1 cellular context compared by ENCODE assay signal in the genomic region with DNA sequence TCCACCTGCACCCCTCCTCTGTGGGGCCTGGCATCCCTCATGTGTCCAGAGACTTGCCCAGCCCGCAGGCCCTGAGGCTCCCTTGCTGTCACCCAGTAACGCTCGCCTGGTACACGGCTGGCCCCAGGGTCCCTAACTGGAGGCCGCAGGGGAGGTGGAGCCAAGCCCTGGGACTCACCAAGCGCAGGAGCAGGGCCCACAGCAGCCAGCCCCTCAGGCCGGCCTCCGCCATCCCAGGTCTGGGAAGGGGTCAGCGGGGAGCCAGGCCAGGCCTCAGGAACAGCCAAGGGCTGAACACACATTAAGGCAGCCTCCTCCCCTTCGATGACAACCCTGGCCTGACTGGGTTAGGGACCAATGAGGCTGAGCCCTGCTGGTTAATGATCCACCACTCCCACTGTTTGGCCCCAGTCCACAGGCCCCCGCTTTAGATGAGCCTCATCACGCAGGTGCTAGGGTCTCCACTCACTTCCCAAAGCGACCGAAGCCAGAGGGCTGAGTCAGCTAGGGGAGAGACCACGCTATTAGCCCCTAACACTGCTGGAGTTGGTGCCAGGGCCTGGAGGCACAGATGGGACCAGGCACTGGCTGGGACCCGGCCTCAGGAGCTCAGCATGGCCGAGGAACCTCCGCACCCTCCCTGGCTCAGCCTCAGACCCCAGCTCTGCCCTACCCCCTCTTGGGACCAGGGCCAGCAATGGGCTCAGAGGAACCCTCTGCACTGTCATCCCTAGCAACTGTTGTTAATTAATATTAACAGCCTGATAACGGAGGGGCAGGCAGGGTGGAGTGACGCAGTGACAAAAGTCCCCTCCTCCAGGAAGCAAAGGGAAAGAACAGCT.
TF ChIP-seq lines count a peak whose summit lies in the region.

A gene with protein sequence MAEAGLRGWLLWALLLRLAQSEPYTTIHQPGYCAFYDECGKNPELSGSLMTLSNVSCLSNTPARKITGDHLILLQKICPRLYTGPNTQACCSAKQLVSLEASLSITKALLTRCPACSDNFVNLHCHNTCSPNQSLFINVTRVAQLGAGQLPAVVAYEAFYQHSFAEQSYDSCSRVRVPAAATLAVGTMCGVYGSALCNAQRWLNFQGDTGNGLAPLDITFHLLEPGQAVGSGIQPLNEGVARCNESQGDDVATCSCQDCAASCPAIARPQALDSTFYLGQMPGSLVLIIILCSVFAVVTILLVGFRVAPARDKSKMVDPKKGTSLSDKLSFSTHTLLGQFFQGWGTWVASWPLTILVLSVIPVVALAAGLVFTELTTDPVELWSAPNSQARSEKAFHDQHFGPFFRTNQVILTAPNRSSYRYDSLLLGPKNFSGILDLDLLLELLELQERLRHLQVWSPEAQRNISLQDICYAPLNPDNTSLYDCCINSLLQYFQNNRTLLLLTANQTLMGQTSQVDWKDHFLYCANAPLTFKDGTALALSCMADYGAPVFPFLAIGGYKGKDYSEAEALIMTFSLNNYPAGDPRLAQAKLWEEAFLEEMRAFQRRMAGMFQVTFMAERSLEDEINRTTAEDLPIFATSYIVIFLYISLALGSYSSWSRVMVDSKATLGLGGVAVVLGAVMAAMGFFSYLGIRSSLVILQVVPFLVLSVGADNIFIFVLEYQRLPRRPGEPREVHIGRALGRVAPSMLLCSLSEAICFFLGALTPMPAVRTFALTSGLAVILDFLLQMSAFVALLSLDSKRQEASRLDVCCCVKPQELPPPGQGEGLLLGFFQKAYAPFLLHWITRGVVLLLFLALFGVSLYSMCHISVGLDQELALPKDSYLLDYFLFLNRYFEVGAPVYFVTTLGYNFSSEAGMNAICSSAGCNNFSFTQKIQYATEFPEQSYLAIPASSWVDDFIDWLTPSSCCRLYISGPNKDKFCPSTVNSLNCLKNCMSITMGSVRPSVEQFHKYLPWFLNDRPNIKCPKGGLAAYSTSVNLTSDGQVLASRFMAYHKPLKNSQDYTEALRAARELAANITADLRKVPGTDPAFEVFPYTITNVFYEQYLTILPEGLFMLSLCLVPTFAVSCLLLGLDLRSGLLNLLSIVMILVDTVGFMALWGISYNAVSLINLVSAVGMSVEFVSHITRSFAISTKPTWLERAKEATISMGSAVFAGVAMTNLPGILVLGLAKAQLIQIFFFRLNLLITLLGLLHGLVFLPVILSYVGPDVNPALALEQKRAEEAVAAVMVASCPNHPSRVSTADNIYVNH (N-terminal part only) (minus strand): TSS at position 303 of the 842 bp plus-strand sequence. CDS start 71 bp downstream, at position 232.

TF ChIP-seq in HepG2, 621 proteins besides CTCF, POLR2A, EP300 and RAD21 (continued from another document and continues in another):
- TF ChIP-seq GFI1 (CRISPR knock-in tag; IDR thresholded peaks at IDR 0.05; ENCODE audit: borderline replicate concordance) (peak; percentile 45; the same call in 1 of the 2 replicates), ZNF768 (CRISPR knock-in tag; IDR thresholded peaks at IDR 0.05) (peak; percentile 56; the same call in 1 of the 2 replicates), ZFYVE20 (CRISPR knock-in tag; IDR thresholded peaks at IDR 0.05; ENCODE audit: borderline replicate concordance, low read depth) (no peak), KLF15 (CRISPR knock-in tag; IDR thresholded peaks at IDR 0.05; ENCODE audit: borderline replicate concordance) (no peak; the same call in 1 of the 2 replicates), ETV6 (CRISPR knock-in tag; conservative IDR thresholded peaks at IDR 0.05) (no peak; the same call in 1 of the 2 replicates), MAF1 (CRISPR knock-in tag; IDR thresholded peaks at IDR 0.05; ENCODE audit: borderline replicate concordance) (no peak), SCMH1 (CRISPR knock-in tag; IDR thresholded peaks at IDR 0.05; ENCODE audit: borderline replicate concordance) (no peak), NR2C2 (CRISPR knock-in tag; IDR thresholded peaks at IDR 0.05; ENCODE audit: borderline replicate concordance) (no peak; the same call in 1 of the 2 replicates), ZNF557 (CRISPR knock-in tag; IDR thresholded peaks at IDR 0.05) (no peak), MXD4 (CRISPR knock-in tag; IDR thresholded peaks at IDR 0.05) (peak; percentile 78), ZNF180 (CRISPR knock-in tag; IDR thresholded peaks at IDR 0.05; ENCODE audit: borderline replicate concordance, low read depth) (no peak; the same call in 1 of the 2 replicates), RBFOX2 (IDR thresholded peaks at IDR 0.05; ENCODE audit: low read depth, low read length) (peak; percentile 86), ZNF430 (CRISPR knock-in tag; IDR thresholded peaks at IDR 0.05) (no peak), ZNF761 (CRISPR knock-in tag; conservative IDR thresholded peaks at IDR 0.05) (no peak), ZNF12 (CRISPR knock-in tag; IDR thresholded peaks at IDR 0.05) (no peak), DR1 (CRISPR knock-in tag; IDR thresholded peaks at IDR 0.05) (peak; percentile 96), ZBTB3 (CRISPR knock-in tag; IDR thresholded peaks at IDR 0.05; ENCODE audit: borderline replicate concordance, low read depth) (no peak; the same call in 1 of the 2 replicates), EHMT2 (IDR thresholded peaks at IDR 0.05; ENCODE audit: borderline replicate concordance, low read depth, low read length) (no peak), SIN3A (IDR thresholded peaks at IDR 0.05; ENCODE audit: borderline replicate concordance, low read depth, low read length) (peak; percentile 86), SYNCRIP (IDR thresholded peaks at IDR 0.05; ENCODE audit: insufficient read depth, low read depth, low read length) (no peak), XRCC5 (optimal IDR thresholded peaks at IDR 0.05; ENCODE audit: low read length) (peak; percentile 33), RFX1 (IDR thresholded peaks at IDR 0.05) (peak; percentile 23; the same call in 1 of the 2 replicates), ZNF724P (CRISPR knock-in tag; IDR thresholded peaks at IDR 0.05; ENCODE audit: borderline replicate concordance) (peak; percentile 10; the same call in 1 of the 2 replicates), ZNF629 (CRISPR knock-in tag; conservative IDR thresholded peaks at IDR 0.05) (peak; percentile 64; the same call in 1 of the 2 replicates), ZNF274 (CRISPR knock-in tag; IDR thresholded peaks at IDR 0.05) (0 out of 2 replicates have a peak, but pooled peaks have one; percentile 30), ZSCAN21 (CRISPR knock-in tag; IDR thresholded peaks at IDR 0.05; ENCODE audit: borderline replicate concordance) (peak; percentile 92), SOX5 (CRISPR knock-in tag; IDR thresholded peaks at IDR 0.05; ENCODE audit: borderline replicate concordance) (peak; percentile 49; the same call in 1 of the 2 replicates), HNRNPK (IDR thresholded peaks at IDR 0.05; ENCODE audit: low read depth, low read length, poor library complexity, severe bottlenecking) (no peak)
- TF ChIP-seq, protein P1, sequence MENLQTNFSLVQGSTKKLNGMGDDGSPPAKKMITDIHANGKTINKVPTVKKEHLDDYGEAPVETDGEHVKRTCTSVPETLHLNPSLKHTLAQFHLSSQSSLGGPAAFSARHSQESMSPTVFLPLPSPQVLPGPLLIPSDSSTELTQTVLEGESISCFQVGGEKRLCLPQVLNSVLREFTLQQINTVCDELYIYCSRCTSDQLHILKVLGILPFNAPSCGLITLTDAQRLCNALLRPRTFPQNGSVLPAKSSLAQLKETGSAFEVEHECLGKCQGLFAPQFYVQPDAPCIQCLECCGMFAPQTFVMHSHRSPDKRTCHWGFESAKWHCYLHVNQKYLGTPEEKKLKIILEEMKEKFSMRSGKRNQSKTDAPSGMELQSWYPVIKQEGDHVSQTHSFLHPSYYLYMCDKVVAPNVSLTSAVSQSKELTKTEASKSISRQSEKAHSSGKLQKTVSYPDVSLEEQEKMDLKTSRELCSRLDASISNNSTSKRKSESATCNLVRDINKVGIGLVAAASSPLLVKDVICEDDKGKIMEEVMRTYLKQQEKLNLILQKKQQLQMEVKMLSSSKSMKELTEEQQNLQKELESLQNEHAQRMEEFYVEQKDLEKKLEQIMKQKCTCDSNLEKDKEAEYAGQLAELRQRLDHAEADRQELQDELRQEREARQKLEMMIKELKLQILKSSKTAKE (CRISPR knock-in tag; IDR thresholded peaks at IDR 0.05; ENCODE audit: borderline replicate concordance): no peak
- TF ChIP-seq, protein P2, sequence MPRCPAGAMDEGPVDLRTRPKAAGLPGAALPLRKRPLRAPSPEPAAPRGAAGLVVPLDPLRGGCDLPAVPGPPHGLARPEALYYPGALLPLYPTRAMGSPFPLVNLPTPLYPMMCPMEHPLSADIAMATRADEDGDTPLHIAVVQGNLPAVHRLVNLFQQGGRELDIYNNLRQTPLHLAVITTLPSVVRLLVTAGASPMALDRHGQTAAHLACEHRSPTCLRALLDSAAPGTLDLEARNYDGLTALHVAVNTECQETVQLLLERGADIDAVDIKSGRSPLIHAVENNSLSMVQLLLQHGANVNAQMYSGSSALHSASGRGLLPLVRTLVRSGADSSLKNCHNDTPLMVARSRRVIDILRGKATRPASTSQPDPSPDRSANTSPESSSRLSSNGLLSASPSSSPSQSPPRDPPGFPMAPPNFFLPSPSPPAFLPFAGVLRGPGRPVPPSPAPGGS (CRISPR knock-in tag; IDR thresholded peaks at IDR 0.05): peak; percentile 78; the same call in 1 of the 2 replicates
- TF ChIP-seq, protein P3, sequence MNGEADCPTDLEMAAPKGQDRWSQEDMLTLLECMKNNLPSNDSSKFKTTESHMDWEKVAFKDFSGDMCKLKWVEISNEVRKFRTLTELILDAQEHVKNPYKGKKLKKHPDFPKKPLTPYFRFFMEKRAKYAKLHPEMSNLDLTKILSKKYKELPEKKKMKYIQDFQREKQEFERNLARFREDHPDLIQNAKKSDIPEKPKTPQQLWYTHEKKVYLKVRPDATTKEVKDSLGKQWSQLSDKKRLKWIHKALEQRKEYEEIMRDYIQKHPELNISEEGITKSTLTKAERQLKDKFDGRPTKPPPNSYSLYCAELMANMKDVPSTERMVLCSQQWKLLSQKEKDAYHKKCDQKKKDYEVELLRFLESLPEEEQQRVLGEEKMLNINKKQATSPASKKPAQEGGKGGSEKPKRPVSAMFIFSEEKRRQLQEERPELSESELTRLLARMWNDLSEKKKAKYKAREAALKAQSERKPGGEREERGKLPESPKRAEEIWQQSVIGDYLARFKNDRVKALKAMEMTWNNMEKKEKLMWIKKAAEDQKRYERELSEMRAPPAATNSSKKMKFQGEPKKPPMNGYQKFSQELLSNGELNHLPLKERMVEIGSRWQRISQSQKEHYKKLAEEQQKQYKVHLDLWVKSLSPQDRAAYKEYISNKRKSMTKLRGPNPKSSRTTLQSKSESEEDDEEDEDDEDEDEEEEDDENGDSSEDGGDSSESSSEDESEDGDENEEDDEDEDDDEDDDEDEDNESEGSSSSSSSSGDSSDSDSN (CRISPR knock-in tag; IDR thresholded peaks at IDR 0.05): peak; percentile 96
- TF ChIP-seq, protein P4, sequence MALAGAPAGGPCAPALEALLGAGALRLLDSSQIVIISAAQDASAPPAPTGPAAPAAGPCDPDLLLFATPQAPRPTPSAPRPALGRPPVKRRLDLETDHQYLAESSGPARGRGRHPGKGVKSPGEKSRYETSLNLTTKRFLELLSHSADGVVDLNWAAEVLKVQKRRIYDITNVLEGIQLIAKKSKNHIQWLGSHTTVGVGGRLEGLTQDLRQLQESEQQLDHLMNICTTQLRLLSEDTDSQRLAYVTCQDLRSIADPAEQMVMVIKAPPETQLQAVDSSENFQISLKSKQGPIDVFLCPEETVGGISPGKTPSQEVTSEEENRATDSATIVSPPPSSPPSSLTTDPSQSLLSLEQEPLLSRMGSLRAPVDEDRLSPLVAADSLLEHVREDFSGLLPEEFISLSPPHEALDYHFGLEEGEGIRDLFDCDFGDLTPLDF (CRISPR knock-in tag; IDR thresholded peaks at IDR 0.05): 0 out of 2 replicates have a peak, but pooled peaks have one; percentile 30
- TF ChIP-seq, protein P5, sequence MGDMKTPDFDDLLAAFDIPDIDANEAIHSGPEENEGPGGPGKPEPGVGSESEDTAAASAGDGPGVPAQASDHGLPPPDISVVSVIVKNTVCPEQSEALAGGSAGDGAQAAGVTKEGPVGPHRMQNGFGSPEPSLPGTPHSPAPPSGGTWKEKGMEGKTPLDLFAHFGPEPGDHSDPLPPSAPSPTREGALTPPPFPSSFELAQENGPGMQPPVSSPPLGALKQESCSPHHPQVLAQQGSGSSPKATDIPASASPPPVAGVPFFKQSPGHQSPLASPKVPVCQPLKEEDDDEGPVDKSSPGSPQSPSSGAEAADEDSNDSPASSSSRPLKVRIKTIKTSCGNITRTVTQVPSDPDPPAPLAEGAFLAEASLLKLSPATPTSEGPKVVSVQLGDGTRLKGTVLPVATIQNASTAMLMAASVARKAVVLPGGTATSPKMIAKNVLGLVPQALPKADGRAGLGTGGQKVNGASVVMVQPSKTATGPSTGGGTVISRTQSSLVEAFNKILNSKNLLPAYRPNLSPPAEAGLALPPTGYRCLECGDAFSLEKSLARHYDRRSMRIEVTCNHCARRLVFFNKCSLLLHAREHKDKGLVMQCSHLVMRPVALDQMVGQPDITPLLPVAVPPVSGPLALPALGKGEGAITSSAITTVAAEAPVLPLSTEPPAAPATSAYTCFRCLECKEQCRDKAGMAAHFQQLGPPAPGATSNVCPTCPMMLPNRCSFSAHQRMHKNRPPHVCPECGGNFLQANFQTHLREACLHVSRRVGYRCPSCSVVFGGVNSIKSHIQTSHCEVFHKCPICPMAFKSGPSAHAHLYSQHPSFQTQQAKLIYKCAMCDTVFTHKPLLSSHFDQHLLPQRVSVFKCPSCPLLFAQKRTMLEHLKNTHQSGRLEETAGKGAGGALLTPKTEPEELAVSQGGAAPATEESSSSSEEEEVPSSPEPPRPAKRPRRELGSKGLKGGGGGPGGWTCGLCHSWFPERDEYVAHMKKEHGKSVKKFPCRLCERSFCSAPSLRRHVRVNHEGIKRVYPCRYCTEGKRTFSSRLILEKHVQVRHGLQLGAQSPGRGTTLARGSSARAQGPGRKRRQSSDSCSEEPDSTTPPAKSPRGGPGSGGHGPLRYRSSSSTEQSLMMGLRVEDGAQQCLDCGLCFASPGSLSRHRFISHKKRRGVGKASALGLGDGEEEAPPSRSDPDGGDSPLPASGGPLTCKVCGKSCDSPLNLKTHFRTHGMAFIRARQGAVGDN (CRISPR knock-in tag; IDR thresholded peaks at IDR 0.05): peak; percentile 91
- TF ChIP-seq, protein P6, sequence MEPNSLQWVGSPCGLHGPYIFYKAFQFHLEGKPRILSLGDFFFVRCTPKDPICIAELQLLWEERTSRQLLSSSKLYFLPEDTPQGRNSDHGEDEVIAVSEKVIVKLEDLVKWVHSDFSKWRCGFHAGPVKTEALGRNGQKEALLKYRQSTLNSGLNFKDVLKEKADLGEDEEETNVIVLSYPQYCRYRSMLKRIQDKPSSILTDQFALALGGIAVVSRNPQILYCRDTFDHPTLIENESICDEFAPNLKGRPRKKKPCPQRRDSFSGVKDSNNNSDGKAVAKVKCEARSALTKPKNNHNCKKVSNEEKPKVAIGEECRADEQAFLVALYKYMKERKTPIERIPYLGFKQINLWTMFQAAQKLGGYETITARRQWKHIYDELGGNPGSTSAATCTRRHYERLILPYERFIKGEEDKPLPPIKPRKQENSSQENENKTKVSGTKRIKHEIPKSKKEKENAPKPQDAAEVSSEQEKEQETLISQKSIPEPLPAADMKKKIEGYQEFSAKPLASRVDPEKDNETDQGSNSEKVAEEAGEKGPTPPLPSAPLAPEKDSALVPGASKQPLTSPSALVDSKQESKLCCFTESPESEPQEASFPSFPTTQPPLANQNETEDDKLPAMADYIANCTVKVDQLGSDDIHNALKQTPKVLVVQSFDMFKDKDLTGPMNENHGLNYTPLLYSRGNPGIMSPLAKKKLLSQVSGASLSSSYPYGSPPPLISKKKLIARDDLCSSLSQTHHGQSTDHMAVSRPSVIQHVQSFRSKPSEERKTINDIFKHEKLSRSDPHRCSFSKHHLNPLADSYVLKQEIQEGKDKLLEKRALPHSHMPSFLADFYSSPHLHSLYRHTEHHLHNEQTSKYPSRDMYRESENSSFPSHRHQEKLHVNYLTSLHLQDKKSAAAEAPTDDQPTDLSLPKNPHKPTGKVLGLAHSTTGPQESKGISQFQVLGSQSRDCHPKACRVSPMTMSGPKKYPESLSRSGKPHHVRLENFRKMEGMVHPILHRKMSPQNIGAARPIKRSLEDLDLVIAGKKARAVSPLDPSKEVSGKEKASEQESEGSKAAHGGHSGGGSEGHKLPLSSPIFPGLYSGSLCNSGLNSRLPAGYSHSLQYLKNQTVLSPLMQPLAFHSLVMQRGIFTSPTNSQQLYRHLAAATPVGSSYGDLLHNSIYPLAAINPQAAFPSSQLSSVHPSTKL (CRISPR knock-in tag; IDR thresholded peaks at IDR 0.05): no peak
